Comparison of ENCODE assay signal across 20 cellular contexts in the genomic region with DNA sequence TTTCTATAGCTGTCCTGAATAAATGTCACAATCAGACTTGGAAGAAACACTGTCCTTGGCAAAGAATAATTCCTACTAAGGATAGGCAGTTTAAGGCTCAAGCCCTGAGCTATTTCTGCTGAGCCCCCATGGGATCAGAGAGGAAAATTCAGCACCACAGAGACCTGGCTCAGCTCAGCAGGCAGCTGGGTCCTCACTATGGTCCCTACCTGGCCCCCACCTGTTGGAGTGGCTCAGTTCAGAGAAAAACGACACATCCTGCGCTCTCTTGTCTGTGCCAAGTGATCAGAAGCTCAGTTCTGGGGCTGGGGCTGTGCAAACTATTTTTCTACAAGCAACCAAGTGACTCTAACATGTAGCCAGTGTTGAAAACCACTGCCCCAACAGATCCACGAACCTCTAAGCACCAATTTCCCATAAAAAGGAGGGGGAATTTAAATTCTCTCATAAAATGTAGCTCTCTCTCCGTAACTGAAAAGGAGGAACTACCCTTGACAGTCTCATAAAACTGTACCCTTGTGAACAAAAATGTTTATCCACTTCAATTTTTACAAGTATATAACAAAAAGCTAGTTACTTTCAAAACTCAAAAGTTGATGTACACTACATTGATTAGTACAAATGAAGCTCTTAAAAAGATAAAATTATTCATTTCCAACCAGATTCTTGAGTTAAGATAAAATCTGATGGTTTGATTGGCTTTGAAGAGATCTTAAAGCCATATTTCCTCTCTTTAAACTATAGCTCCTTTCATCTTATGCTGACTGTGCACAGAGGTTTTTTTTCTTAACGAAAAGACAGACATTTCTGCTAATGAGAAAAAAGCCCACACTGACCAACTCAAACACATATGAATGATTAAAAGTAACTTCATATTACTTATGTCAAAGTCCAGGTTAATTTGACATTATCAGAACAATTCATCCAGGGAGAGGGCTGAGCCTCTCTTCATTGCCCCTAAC. TPM values are rescaled to one million over a fixed set of nuclear protein-coding genes. Genes with fewer than 3 reads are reported as not detected.
A peak's percentile ranks its signal among the peaks of the same experiment; 100 is the strongest.
DNase-seq lines count a peak whose midpoint lies in the region; ATAC-seq, FAIRE-seq and TF ChIP-seq lines count a peak whose summit lies in the region.
"Had no signal": no experiment of that assay in that cellular context is flagged by ENCODE, and none has a peak within 500 bp of the region (broad histone marks: within the 10 kb centered on the region; RNA-seq: fewer than 3 reads in every experiment).

No MANE protein-coding gene starts in this region.

- H3K4me2 ChIP-seq in keratinocyte (ENCODE audit: control insufficient read depth, extremely low read depth, insufficient read depth, low read depth, low read length), result no peak overlapping the region

- no peaks in the 10 kb centered on the region for H4K20me1 ChIP-seq in keratinocyte (ENCODE audit: control insufficient read depth, extremely low read depth, insufficient read depth, low read length)

- TF ChIP-seq CTCF in heart left ventricle (IDR thresholded peaks at IDR 0.05) (no peak), adrenal gland (IDR thresholded peaks at IDR 0.05) (no peak), keratinocyte (optimal IDR thresholded peaks at IDR 0.05 in 1 of 3, IDR thresholded peaks at IDR 0.05 in 1 of 3, conservative IDR thresholded peaks at IDR 0.05 in 1 of 3; ENCODE audit: extremely low read depth in 1 of 3, insufficient read depth in 2 of 3, low read length in 3 of 3) (no peak), vagina (IDR thresholded peaks at IDR 0.05) (no peak), dorsolateral prefrontal cortex (IDR thresholded peaks at IDR 0.05 in 54 of 56, conservative IDR thresholded peaks at IDR 0.05 in 2 of 56; ENCODE audit: low read depth in 1 of 56, partially characterized antibody in 56 of 56) (no peak)

- H3K9ac ChIP-seq in keratinocyte (ENCODE audit: control insufficient read depth, extremely low read depth, insufficient read depth, low read length), result no peak overlapping the region

- ATAC-seq in heart left ventricle (no peak), Right ventricle myocardium inferior (no peak)
- ATAC-seq: activated naive CD8-positive, alpha-beta T cell treated with anti-CD3 and anti-CD28 coated beads, Interleukin-2, amount 50 U/mL, for 24 hours had no signal

- H3K27ac ChIP-seq in heart left ventricle (peak overlapping the region in 7 of 12 donors; percentile 10 to 86 (median 76)), adrenal gland (peak overlapping the region in 3 of 5 donors; percentile 25 to 65 (median 50)), keratinocyte (ENCODE audit: control insufficient read depth, insufficient read depth, low read length) (peak overlapping the region; percentile 14), vagina (peak overlapping the region; percentile 62), dorsolateral prefrontal cortex (peak overlapping the region in 5 of 59 donors; percentile 1 to 35 (median 15))
- H3K27ac ChIP-seq: VCaP had no signal

- H2AFZ ChIP-seq in keratinocyte (ENCODE audit: control insufficient read depth, low read length), result no peak overlapping the region

- no peaks in the 10 kb centered on the region for H3K9me1 ChIP-seq in keratinocyte (ENCODE audit: control insufficient read depth, extremely low read depth, insufficient read depth, low read length)

- DNase-seq in heart left ventricle (no peak), Right ventricle myocardium inferior (ENCODE audit: missing footprints) (no peak), adrenal gland (no peak), keratinocyte (ENCODE audit: low read depth, low spot score) (no peak), vagina (ENCODE audit: extremely low spot score in 2 of 2) (no peak), CD1c-positive myeloid dendritic cell (ENCODE audit: extremely low spot score) (no peak), dorsolateral prefrontal cortex (no peak), NCI-H226 (no peak)
- DNase-seq: activated CD8-positive, alpha-beta memory T cell treated with anti-CD3 and anti-CD28 coated beads, Interleukin-2, amount 50 U/mL, for 48 hours; activated naive CD8-positive, alpha-beta T cell treated with anti-CD3 and anti-CD28 coated beads, Interleukin-2, amount 50 U/mL, for 24 hours; caudate nucleus; effector memory CD4-positive, alpha-beta T cell; MG63; NCI-H1436 treated with DMSO at 0.1 percent for 48 hours; NCI-H2171; retina; uterus had no signal

- H3K9me3 ChIP-seq in heart left ventricle (no peaks in the 10 kb centered on the region), adrenal gland (replicated peaks in 1 of 3) (no peaks in the 10 kb centered on the region), keratinocyte (ENCODE audit: control insufficient read depth, low read depth, low read length) (no peaks in the 10 kb centered on the region), vagina (no peaks in the 10 kb centered on the region)
- H3K9me3 ChIP-seq: esophagus muscularis mucosa, MG63, uterus had no signal

- intact Hi-C loops in heart left ventricle (cut with DNase I), result loop anchor here in 2 of 10 donors (10.0 kb wide), 1 partner anchor 49 kb away; a partner anchor contains a TSS
- intact Hi-C loops in Right ventricle myocardium inferior (cut with DNase I), result no loop called here
- intact Hi-C loops in adrenal gland (cut with DNase I), result no loop called here
- intact Hi-C loops in vagina (cut with DNase I), result no loop called here
- intact Hi-C loops in dorsolateral prefrontal cortex (cut with DNase I), result no loop called here

- H3K27me3 ChIP-seq in heart left ventricle (no peaks in the 10 kb centered on the region), adrenal gland (no peaks in the 10 kb centered on the region), keratinocyte (ENCODE audit: control insufficient read depth, extremely low read depth, insufficient read depth, low read length) (no peaks in the 10 kb centered on the region), vagina (no peaks in the 10 kb centered on the region), dorsolateral prefrontal cortex (no peaks in the 10 kb centered on the region)
- H3K27me3 ChIP-seq: esophagus muscularis mucosa, MG63, uterus had no signal

- WGBS in heart left ventricle, 4 donors, result 44 to 59% (median 59%) methylated on average over 5 of the region's 5 CpGs
- 54 to 65% (median 56%) methylated on average over 5 of the region's 5 CpGs for WGBS in adrenal gland, 4 donors

- H3K79me2 ChIP-seq in keratinocyte (ENCODE audit: control insufficient read depth, insufficient read depth, low read length), result peaks cover 86% of the 10 kb centered on the region

- peaks cover 0 to 3% (median 0%) of the 10 kb centered on the region in 9 donors for H3K36me3 ChIP-seq in heart left ventricle
- H3K36me3 ChIP-seq in adrenal gland (replicated peaks in 1 of 2), result no peaks in the 10 kb centered on the region
- peaks cover 4 to 6% of the 10 kb centered on the region in 2 experiments for H3K36me3 ChIP-seq in keratinocyte (ENCODE audit: control insufficient read depth in 2 of 2, extremely low read depth in 1 of 2, insufficient read depth in 2 of 2, low read length in 2 of 2)
- no peaks in the 10 kb centered on the region for H3K36me3 ChIP-seq in vagina
- H3K36me3 ChIP-seq: esophagus muscularis mucosa, uterus had no signal

- TF ChIP-seq POLR2A in heart left ventricle (IDR thresholded peaks at IDR 0.05) (no peak), adrenal gland (IDR thresholded peaks at IDR 0.05) (no peak), vagina (IDR thresholded peaks at IDR 0.05) (no peak)

- H3K4me1 ChIP-seq in heart left ventricle (peaks cover 9 to 71% (median 59%) of the 10 kb centered on the region in 12 donors), adrenal gland (replicated peaks in 1 of 2) (peaks cover 35 to 50% of the 10 kb centered on the region in 2 donors), keratinocyte (ENCODE audit: control insufficient read depth, extremely low read depth, insufficient read depth, low read length) (peaks cover 64% of the 10 kb centered on the region), vagina (peaks cover 55% of the 10 kb centered on the region)

- H3K4me3 ChIP-seq in heart left ventricle, result no peak overlapping the region
- no peak overlapping the region for H3K4me3 ChIP-seq in adrenal gland
- no peak overlapping the region for H3K4me3 ChIP-seq in keratinocyte (ENCODE audit: control insufficient read depth in 2 of 3, extremely low read depth in 1 of 3, insufficient read depth in 2 of 3, low read depth in 1 of 3, low read length in 3 of 3)
- H3K4me3 ChIP-seq in vagina, result no peak overlapping the region
- no peak overlapping the region for H3K4me3 ChIP-seq in dorsolateral prefrontal cortex
- H3K4me3 ChIP-seq: esophagus muscularis mucosa, MG63, uterus had no signal

- FAIRE-seq in keratinocyte (lab: Jason Lieb, UNC), result no peak
- FAIRE-seq: A204.1 had no signal

- dilution Hi-C loops in keratinocyte (cut with MboI; ENCODE audit: extremely low pct_ligation_motif_present, low sequenced_read_pairs), result no loop called here

RNA-seq across cellular contexts. Expression of a gene that starts 52.0 kb away (rescaled TPM):
- 100 to 1,000 TPM in 3 of 9 donors, 10 to 100 TPM in 6; 49.2 to 148 (median 85.1) TPM for total RNA-seq in heart left ventricle
- polyA plus RNA-seq in heart left ventricle, result 10 to 100 TPM; 17.1 to 39.1 TPM
- 57.3 TPM for total RNA-seq in Right ventricle myocardium inferior
- 10 to 100 TPM; 27.3 to 91.6 (median 57.6) TPM for total RNA-seq in adrenal gland
- polyA plus RNA-seq in adrenal gland, result 10 to 100 TPM; 17.4 to 25.3 (median 17.9) TPM
- 90.1 to 106 TPM (median 96.2 TPM) in 3 replicates for polyA plus RNA-seq in keratinocyte
- 40.6 TPM for polyA plus RNA-seq in keratinocyte (2011; ENCODE audit: low read depth)
- 81.7 and 104 TPM in 2 replicates for polyA plus RNA-seq in keratinocyte (2011; cell fraction: cytosol; rRNA removed)
- polyA plus RNA-seq in keratinocyte (2011; cell fraction: nucleus; rRNA removed), result 149 and 161 TPM in 2 replicates
- 51.2 and 90.2 TPM in 2 replicates for polyA plus RNA-seq in keratinocyte (2012; ENCODE audit: low replicate concordance)
- 87.5 to 126 TPM (median 106 TPM) in 3 replicates for polyA minus RNA-seq in keratinocyte
- 73.3 TPM for polyA minus RNA-seq in keratinocyte (2011; cell fraction: cytosol; rRNA and poly(A)+ RNA removed)
- 171 and 308 TPM in 2 replicates for polyA minus RNA-seq in keratinocyte (2011; cell fraction: nucleus; rRNA and poly(A)+ RNA removed)
- total RNA-seq in vagina, result 43.0 TPM
- 10 to 100 TPM; 29.7 to 89.7 (median 51.6) TPM for total RNA-seq in dorsolateral prefrontal cortex
